Comparison of ENCODE assay signal across 1 cellular context in genomic region chr2:162582357-162582798, GRCh38.
TF ChIP-seq lines count a peak whose summit lies in the region.

No MANE protein-coding gene starts in this region.

TF ChIP-seq in HepG2, 621 proteins besides CTCF, POLR2A, EP300 and RAD21 (continued from another document and continues in another):
- no peak for TF ChIP-seq ZC3H4 (CRISPR knock-in tag; IDR thresholded peaks at IDR 0.05; ENCODE audit: borderline replicate concordance)
- no peak for TF ChIP-seq ZSCAN20 (CRISPR knock-in tag; IDR thresholded peaks at IDR 0.05; ENCODE audit: borderline replicate concordance)
- TF ChIP-seq KDM6A (CRISPR knock-in tag; IDR thresholded peaks at IDR 0.05; ENCODE audit: low read depth), result peak; percentile 96
- peak; percentile 99 for TF ChIP-seq KDM3A (CRISPR knock-in tag; IDR thresholded peaks at IDR 0.05; ENCODE audit: low read depth)
- TF ChIP-seq SMAD1 (CRISPR knock-in tag; IDR thresholded peaks at IDR 0.05; ENCODE audit: borderline replicate concordance, low read depth), result no peak
- no peak for TF ChIP-seq SATB2 (CRISPR knock-in tag; IDR thresholded peaks at IDR 0.05)
- no peak for TF ChIP-seq NFE2L1 (CRISPR knock-in tag; IDR thresholded peaks at IDR 0.05; ENCODE audit: borderline replicate concordance)
- TF ChIP-seq ATAD3A (CRISPR knock-in tag; IDR thresholded peaks at IDR 0.05), result no peak
- TF ChIP-seq ETV5 (CRISPR knock-in tag; IDR thresholded peaks at IDR 0.05; ENCODE audit: borderline replicate concordance), result peak; percentile 92; the same call in 1 of the 2 replicates
- TF ChIP-seq SIX1 (CRISPR knock-in tag; IDR thresholded peaks at IDR 0.05; ENCODE audit: borderline replicate concordance), result peak; percentile 96
- TF ChIP-seq ZNF225 (CRISPR knock-in tag; IDR thresholded peaks at IDR 0.05), result no peak; the same call in 1 of the 2 replicates
- peak; percentile 60 for TF ChIP-seq SMC3 (IDR thresholded peaks at IDR 0.05; ENCODE audit: low read length)
- TF ChIP-seq ZNF574 (CRISPR knock-in tag; IDR thresholded peaks at IDR 0.05), result peak; percentile 92
- TF ChIP-seq ISX (CRISPR knock-in tag; conservative IDR thresholded peaks at IDR 0.05), result no peak
- TF ChIP-seq ZNF275 (CRISPR knock-in tag; IDR thresholded peaks at IDR 0.05; ENCODE audit: borderline replicate concordance), result 0 out of 2 replicates have a peak, but pooled peaks have one; percentile 29
- no peak for TF ChIP-seq RFX3 (CRISPR knock-in tag; IDR thresholded peaks at IDR 0.05)
- TF ChIP-seq, protein P1, sequence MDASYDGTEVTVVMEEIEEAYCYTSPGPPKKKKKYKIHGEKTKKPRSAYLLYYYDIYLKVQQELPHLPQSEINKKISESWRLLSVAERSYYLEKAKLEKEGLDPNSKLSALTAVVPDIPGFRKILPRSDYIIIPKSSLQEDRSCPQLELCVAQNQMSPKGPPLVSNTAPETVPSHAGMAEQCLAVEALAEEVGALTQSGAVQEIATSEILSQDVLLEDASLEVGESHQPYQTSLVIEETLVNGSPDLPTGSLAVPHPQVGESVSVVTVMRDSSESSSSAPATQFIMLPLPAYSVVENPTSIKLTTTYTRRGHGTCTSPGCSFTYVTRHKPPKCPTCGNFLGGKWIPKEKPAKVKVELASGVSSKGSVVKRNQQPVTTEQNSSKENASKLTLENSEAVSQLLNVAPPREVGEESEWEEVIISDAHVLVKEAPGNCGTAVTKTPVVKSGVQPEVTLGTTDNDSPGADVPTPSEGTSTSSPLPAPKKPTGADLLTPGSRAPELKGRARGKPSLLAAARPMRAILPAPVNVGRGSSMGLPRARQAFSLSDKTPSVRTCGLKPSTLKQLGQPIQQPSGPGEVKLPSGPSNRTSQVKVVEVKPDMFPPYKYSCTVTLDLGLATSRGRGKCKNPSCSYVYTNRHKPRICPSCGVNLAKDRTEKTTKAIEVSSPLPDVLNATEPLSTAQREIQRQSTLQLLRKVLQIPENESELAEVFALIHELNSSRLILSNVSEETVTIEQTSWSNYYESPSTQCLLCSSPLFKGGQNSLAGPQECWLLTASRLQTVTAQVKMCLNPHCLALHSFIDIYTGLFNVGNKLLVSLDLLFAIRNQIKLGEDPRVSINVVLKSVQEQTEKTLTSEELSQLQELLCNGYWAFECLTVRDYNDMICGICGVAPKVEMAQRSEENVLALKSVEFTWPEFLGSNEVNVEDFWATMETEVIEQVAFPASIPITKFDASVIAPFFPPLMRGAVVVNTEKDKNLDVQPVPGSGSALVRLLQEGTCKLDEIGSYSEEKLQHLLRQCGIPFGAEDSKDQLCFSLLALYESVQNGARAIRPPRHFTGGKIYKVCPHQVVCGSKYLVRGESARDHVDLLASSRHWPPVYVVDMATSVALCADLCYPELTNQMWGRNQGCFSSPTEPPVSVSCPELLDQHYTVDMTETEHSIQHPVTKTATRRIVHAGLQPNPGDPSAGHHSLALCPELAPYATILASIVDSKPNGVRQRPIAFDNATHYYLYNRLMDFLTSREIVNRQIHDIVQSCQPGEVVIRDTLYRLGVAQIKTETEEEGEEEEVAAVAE (CRISPR knock-in tag; IDR thresholded peaks at IDR 0.05; ENCODE audit: borderline replicate concordance), result peak; percentile 91; the same call in 1 of the 2 replicates
- TF ChIP-seq, protein P2, sequence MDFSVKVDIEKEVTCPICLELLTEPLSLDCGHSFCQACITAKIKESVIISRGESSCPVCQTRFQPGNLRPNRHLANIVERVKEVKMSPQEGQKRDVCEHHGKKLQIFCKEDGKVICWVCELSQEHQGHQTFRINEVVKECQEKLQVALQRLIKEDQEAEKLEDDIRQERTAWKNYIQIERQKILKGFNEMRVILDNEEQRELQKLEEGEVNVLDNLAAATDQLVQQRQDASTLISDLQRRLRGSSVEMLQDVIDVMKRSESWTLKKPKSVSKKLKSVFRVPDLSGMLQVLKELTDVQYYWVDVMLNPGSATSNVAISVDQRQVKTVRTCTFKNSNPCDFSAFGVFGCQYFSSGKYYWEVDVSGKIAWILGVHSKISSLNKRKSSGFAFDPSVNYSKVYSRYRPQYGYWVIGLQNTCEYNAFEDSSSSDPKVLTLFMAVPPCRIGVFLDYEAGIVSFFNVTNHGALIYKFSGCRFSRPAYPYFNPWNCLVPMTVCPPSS (IDR thresholded peaks at IDR 0.05), result no peak
- no peak; the same call in 1 of the 2 replicates for TF ChIP-seq KDM5B (CRISPR knock-in tag; IDR thresholded peaks at IDR 0.05; ENCODE audit: borderline replicate concordance)
- TF ChIP-seq ZNF629 (CRISPR knock-in tag; conservative IDR thresholded peaks at IDR 0.05), result no peak
- peak; percentile 44; the same call in 1 of the 2 replicates for TF ChIP-seq ZNF276 (CRISPR knock-in tag; IDR thresholded peaks at IDR 0.05; ENCODE audit: low read depth)
- peak; percentile 94 for TF ChIP-seq ZBTB3 (CRISPR knock-in tag; IDR thresholded peaks at IDR 0.05; ENCODE audit: borderline replicate concordance, low read depth)
- no peak for TF ChIP-seq SCMH1 (CRISPR knock-in tag; IDR thresholded peaks at IDR 0.05; ENCODE audit: borderline replicate concordance)
- TF ChIP-seq ZNF205 (CRISPR knock-in tag; IDR thresholded peaks at IDR 0.05), result peak; percentile 97
- peak; percentile 79 for TF ChIP-seq KMT2B (CRISPR knock-in tag; IDR thresholded peaks at IDR 0.05)
- peak; percentile 95 for TF ChIP-seq CREM (IDR thresholded peaks at IDR 0.05)
- TF ChIP-seq CREM (CRISPR knock-in tag; IDR thresholded peaks at IDR 0.05), result no peak
- peak; percentile 98 for TF ChIP-seq TOE1 (CRISPR knock-in tag; IDR thresholded peaks at IDR 0.05)
- peak; percentile 36; the same call in 1 of the 2 replicates for TF ChIP-seq SRF (IDR thresholded peaks at IDR 0.05; ENCODE audit: low read depth, low read length)
- TF ChIP-seq ZNF766 (CRISPR knock-in tag; IDR thresholded peaks at IDR 0.05; ENCODE audit: borderline replicate concordance), result peak; percentile 93
- peak; percentile 62; the same call in 1 of the 2 replicates for TF ChIP-seq SIN3A (IDR thresholded peaks at IDR 0.05; ENCODE audit: borderline replicate concordance, low read depth, low read length)
- TF ChIP-seq KLF6 (CRISPR knock-in tag; IDR thresholded peaks at IDR 0.05), result peak; percentile 98
- TF ChIP-seq ZNF570 (CRISPR knock-in tag; IDR thresholded peaks at IDR 0.05; ENCODE audit: borderline replicate concordance), result no peak
- peak; percentile 72; the same call in 1 of the 2 replicates for TF ChIP-seq RFX5 (IDR thresholded peaks at IDR 0.05; ENCODE audit: low read depth, low read length)
- TF ChIP-seq, protein P3, sequence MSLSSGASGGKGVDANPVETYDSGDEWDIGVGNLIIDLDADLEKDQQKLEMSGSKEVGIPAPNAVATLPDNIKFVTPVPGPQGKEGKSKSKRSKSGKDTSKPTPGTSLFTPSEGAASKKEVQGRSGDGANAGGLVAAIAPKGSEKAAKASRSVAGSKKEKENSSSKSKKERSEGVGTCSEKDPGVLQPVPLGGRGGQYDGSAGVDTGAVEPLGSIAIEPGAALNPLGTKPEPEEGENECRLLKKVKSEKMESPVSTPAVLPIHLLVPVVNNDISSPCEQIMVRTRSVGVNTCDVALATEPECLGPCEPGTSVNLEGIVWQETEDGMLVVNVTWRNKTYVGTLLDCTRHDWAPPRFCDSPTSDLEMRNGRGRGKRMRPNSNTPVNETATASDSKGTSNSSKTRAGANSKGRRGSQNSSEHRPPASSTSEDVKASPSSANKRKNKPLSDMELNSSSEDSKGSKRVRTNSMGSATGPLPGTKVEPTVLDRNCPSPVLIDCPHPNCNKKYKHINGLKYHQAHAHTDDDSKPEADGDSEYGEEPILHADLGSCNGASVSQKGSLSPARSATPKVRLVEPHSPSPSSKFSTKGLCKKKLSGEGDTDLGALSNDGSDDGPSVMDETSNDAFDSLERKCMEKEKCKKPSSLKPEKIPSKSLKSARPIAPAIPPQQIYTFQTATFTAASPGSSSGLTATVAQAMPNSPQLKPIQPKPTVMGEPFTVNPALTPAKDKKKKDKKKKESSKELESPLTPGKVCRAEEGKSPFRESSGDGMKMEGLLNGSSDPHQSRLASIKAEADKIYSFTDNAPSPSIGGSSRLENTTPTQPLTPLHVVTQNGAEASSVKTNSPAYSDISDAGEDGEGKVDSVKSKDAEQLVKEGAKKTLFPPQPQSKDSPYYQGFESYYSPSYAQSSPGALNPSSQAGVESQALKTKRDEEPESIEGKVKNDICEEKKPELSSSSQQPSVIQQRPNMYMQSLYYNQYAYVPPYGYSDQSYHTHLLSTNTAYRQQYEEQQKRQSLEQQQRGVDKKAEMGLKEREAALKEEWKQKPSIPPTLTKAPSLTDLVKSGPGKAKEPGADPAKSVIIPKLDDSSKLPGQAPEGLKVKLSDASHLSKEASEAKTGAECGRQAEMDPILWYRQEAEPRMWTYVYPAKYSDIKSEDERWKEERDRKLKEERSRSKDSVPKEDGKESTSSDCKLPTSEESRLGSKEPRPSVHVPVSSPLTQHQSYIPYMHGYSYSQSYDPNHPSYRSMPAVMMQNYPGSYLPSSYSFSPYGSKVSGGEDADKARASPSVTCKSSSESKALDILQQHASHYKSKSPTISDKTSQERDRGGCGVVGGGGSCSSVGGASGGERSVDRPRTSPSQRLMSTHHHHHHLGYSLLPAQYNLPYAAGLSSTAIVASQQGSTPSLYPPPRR (CRISPR knock-in tag; IDR thresholded peaks at IDR 0.05; ENCODE audit: borderline replicate concordance), result peak; percentile 100
- TF ChIP-seq SRY (CRISPR knock-in tag; IDR thresholded peaks at IDR 0.05), result no peak
- TF ChIP-seq, protein P4, sequence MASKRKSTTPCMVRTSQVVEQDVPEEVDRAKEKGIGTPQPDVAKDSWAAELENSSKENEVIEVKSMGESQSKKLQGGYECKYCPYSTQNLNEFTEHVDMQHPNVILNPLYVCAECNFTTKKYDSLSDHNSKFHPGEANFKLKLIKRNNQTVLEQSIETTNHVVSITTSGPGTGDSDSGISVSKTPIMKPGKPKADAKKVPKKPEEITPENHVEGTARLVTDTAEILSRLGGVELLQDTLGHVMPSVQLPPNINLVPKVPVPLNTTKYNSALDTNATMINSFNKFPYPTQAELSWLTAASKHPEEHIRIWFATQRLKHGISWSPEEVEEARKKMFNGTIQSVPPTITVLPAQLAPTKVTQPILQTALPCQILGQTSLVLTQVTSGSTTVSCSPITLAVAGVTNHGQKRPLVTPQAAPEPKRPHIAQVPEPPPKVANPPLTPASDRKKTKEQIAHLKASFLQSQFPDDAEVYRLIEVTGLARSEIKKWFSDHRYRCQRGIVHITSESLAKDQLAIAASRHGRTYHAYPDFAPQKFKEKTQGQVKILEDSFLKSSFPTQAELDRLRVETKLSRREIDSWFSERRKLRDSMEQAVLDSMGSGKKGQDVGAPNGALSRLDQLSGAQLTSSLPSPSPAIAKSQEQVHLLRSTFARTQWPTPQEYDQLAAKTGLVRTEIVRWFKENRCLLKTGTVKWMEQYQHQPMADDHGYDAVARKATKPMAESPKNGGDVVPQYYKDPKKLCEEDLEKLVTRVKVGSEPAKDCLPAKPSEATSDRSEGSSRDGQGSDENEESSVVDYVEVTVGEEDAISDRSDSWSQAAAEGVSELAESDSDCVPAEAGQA (IDR thresholded peaks at IDR 0.05; ENCODE audit: low read depth), result peak; percentile 43; the same call in 1 of the 2 replicates
- TF ChIP-seq, protein P4 (CRISPR knock-in tag; IDR thresholded peaks at IDR 0.05; ENCODE audit: borderline replicate concordance), result no peak; the same call in 1 of the 2 replicates
